23 cellular contexts compared by ENCODE assay signal in genomic region chr2:7027961-7028655, GRCh38.
DNase-seq lines count a peak whose midpoint lies in the region; ATAC-seq, FAIRE-seq and TF ChIP-seq lines count a peak whose summit lies in the region.
"Had no signal": no experiment of that assay in that cellular context is flagged by ENCODE, and none has a peak within 500 bp of the region (broad histone marks: within the 10 kb centered on the region; RNA-seq: fewer than 3 reads in every experiment).

No MANE protein-coding gene starts in this region.

- H3K27me3 Mint-ChIP-seq in activated naive CD8-positive, alpha-beta T cell treated with anti-CD3 and anti-CD28 coated beads, Interleukin-2, amount 10 ng/mL, durations not matched to agents 7 days and 5 days = no peaks in the 10 kb centered on the region
- H3K27me3 Mint-ChIP-seq in activated naive CD8-positive, alpha-beta T cell treated with anti-CD3 and anti-CD28 coated beads for 36 hours = no peaks in the 10 kb centered on the region
- no peaks in the 10 kb centered on the region for H3K27me3 Mint-ChIP-seq in neural progenitor cell (ENCODE audit: insufficient read depth, low read depth)

- no peak for FAIRE-seq in GM12892 (lab: Jason Lieb, UNC)
- FAIRE-seq: bronchial epithelial cell had no signal

- intact Hi-C loops in dorsolateral prefrontal cortex (cut with DNase I) = no loop called here

- no peak overlapping the region for H3K4me3 Mint-ChIP-seq in activated naive CD8-positive, alpha-beta T cell treated with anti-CD3 and anti-CD28 coated beads, Interleukin-2, amount 10 ng/mL, durations not matched to agents 7 days and 5 days
- H3K4me3 Mint-ChIP-seq in activated naive CD8-positive, alpha-beta T cell treated with anti-CD3 and anti-CD28 coated beads for 36 hours = no peak overlapping the region
- H3K4me3 Mint-ChIP-seq in neural progenitor cell = no peak overlapping the region
- H3K4me3 Mint-ChIP-seq: H9, immature natural killer cell had no signal

- H3K4me3 ChIP-seq in dorsolateral prefrontal cortex (no peak overlapping the region), neural progenitor cell (no peak overlapping the region), upper lobe of left lung (no peak overlapping the region)
- H3K4me3 ChIP-seq: SJSA1, upper lobe of right lung had no signal

- H3K9me3 Mint-ChIP-seq in activated naive CD8-positive, alpha-beta T cell treated with anti-CD3 and anti-CD28 coated beads, Interleukin-2, amount 10 ng/mL, durations not matched to agents 7 days and 5 days = no peaks in the 10 kb centered on the region
- no peaks in the 10 kb centered on the region for H3K9me3 Mint-ChIP-seq in activated naive CD8-positive, alpha-beta T cell treated with anti-CD3 and anti-CD28 coated beads for 36 hours
- no peaks in the 10 kb centered on the region for H3K9me3 Mint-ChIP-seq in neural progenitor cell
- H3K9me3 Mint-ChIP-seq: H9, immature natural killer cell had no signal

- no peak for DNase-seq in activated naive CD8-positive, alpha-beta T cell treated with anti-CD3 and anti-CD28 coated beads, Interleukin-2, amount 10 ng/mL, durations not matched to agents 7 days and 5 days
- no peak for DNase-seq in activated naive CD8-positive, alpha-beta T cell treated with anti-CD3 and anti-CD28 coated beads for 36 hours
- DNase-seq in dorsolateral prefrontal cortex (peak in 1 of 10 donors; percentile 30), neural progenitor cell (ENCODE audit: low spot score) (no peak), upper lobe of left lung (no peak), GM12892 (ENCODE audit: insufficient read length) (no peak), NCI-H2227 (lab: John Stamatoyannopoulos, UW; ENCODE audit: unreplicated experiment) (no peak), foreskin melanocyte (no peak)
- DNase-seq: activated CD8-positive, alpha-beta memory T cell treated with anti-CD3 and anti-CD28 coated beads, Interleukin-2, amount 50 U/mL, for 48 hours; activated effector memory CD4-positive, alpha-beta T cell treated with Interleukin-2 at 50 U/mL for 16 hours; amniotic stem cell; cortex of kidney; DMS 273 treated with DMSO at 0.1 percent for 48 hours; H9; immature natural killer cell; NCI-H1417 treated with DMSO at 0.1 percent for 48 hours; NCI-H526; occipital lobe; retina; upper lobe of right lung had no signal

- no peak overlapping the region for H3K4me2 ChIP-seq in neural progenitor cell

- no peak for TF ChIP-seq CTCF in dorsolateral prefrontal cortex (IDR thresholded peaks at IDR 0.05 in 54 of 56, conservative IDR thresholded peaks at IDR 0.05 in 2 of 56; ENCODE audit: low read depth in 1 of 56, partially characterized antibody in 56 of 56)
- TF ChIP-seq CTCF in neural progenitor cell (IDR thresholded peaks at IDR 0.05) = no peak
- TF ChIP-seq CTCF in upper lobe of left lung (IDR thresholded peaks at IDR 0.05) = no peak

- H3K9me3 ChIP-seq in neural progenitor cell (ENCODE audit: low read depth) (no peaks in the 10 kb centered on the region), upper lobe of left lung (no peaks in the 10 kb centered on the region)
- H3K9me3 ChIP-seq: SJSA1, upper lobe of right lung had no signal

- no peak overlapping the region for H2AFZ ChIP-seq in neural progenitor cell (replicated peaks)

- no peak overlapping the region for H3K9ac ChIP-seq in neural progenitor cell

- TF ChIP-seq POLR2A in upper lobe of left lung (IDR thresholded peaks at IDR 0.05) (no peak), GM12892 (IDR thresholded peaks at IDR 0.05; ENCODE audit: low read depth, low read length) (no peak)

- H3F3A ChIP-seq in neural progenitor cell (ENCODE audit: low read depth) = no peaks in the 10 kb centered on the region

- POLR2A ChIA-PET in activated naive CD8-positive, alpha-beta T cell treated with anti-CD3 and anti-CD28 coated beads, Interleukin-2, amount 10 ng/mL, durations not matched to agents 7 days and 5 days (lab: Charles Lee) = no interaction called here

- no peaks in the 10 kb centered on the region for H3K79me2 ChIP-seq in neural progenitor cell (ENCODE audit: low read depth)

- no peak for ATAC-seq in activated naive CD8-positive, alpha-beta T cell treated with anti-CD3 and anti-CD28 coated beads, Interleukin-2, amount 10 ng/mL, durations not matched to agents 7 days and 5 days (ENCODE audit: low read depth)
- no peak for ATAC-seq in upper lobe of left lung (ENCODE audit: low FRiP score in 2 of 2)
- ATAC-seq: upper lobe of right lung had no signal

- TF ChIP-seq EP300 in upper lobe of left lung (IDR thresholded peaks at IDR 0.05) = no peak

- peak overlapping the region; percentile 47 for H3K27ac Mint-ChIP-seq in activated naive CD8-positive, alpha-beta T cell treated with anti-CD3 and anti-CD28 coated beads, Interleukin-2, amount 10 ng/mL, durations not matched to agents 7 days and 5 days
- H3K27ac Mint-ChIP-seq in activated naive CD8-positive, alpha-beta T cell treated with anti-CD3 and anti-CD28 coated beads for 36 hours = no peak overlapping the region
- H3K27ac Mint-ChIP-seq in neural progenitor cell = peak overlapping the region; percentile 1
- H3K27ac Mint-ChIP-seq: H9 had no signal

- peaks cover 11% of the 10 kb centered on the region for H3K4me1 Mint-ChIP-seq in activated naive CD8-positive, alpha-beta T cell treated with anti-CD3 and anti-CD28 coated beads, Interleukin-2, amount 10 ng/mL, durations not matched to agents 7 days and 5 days
- peaks cover 8% of the 10 kb centered on the region for H3K4me1 Mint-ChIP-seq in activated naive CD8-positive, alpha-beta T cell treated with anti-CD3 and anti-CD28 coated beads for 36 hours
- peaks cover 18% of the 10 kb centered on the region for H3K4me1 Mint-ChIP-seq in neural progenitor cell

- peaks cover 3% of the 10 kb centered on the region for H3K4me1 ChIP-seq in neural progenitor cell
- H3K4me1 ChIP-seq in upper lobe of left lung = peaks cover 29 to 38% (median 35%) of the 10 kb centered on the region in 4 donors
- H3K4me1 ChIP-seq: SJSA1 had no signal

- H3K36me3 Mint-ChIP-seq in activated naive CD8-positive, alpha-beta T cell treated with anti-CD3 and anti-CD28 coated beads, Interleukin-2, amount 10 ng/mL, durations not matched to agents 7 days and 5 days = peaks cover 34% of the 10 kb centered on the region
- H3K36me3 Mint-ChIP-seq in activated naive CD8-positive, alpha-beta T cell treated with anti-CD3 and anti-CD28 coated beads for 36 hours = peaks cover 11% of the 10 kb centered on the region
- peaks cover 59% of the 10 kb centered on the region for H3K36me3 Mint-ChIP-seq in neural progenitor cell

- no peaks in the 10 kb centered on the region for H3K36me3 ChIP-seq in neural progenitor cell
- H3K36me3 ChIP-seq in upper lobe of left lung = peaks cover 0 to 17% (median 9%) of the 10 kb centered on the region in 4 donors
- H3K36me3 ChIP-seq: SJSA1, upper lobe of right lung had no signal

- H4K20me1 ChIP-seq in neural progenitor cell (ENCODE audit: low read depth) = no peaks in the 10 kb centered on the region

- peak overlapping the region in 55 of 59 donors; percentile 4 to 98 (median 71) for H3K27ac ChIP-seq in dorsolateral prefrontal cortex
- H3K27ac ChIP-seq in neural progenitor cell = no peak overlapping the region
- H3K27ac ChIP-seq in upper lobe of left lung = peak overlapping the region; percentile 15 to 73 (median 60)
- H3K27ac ChIP-seq: C4-2B, SJSA1 had no signal

- WGBS in upper lobe of left lung, 2 donors = 76 to 85% methylated on average over 12 to 14 of the region's 14 CpGs

- no peaks in the 10 kb centered on the region for H3K27me3 ChIP-seq in dorsolateral prefrontal cortex
- no peaks in the 10 kb centered on the region for H3K27me3 ChIP-seq in neural progenitor cell
- no peaks in the 10 kb centered on the region for H3K27me3 ChIP-seq in upper lobe of left lung
- H3K27me3 ChIP-seq: SJSA1, upper lobe of right lung had no signal
